1 cellular context compared by ENCODE assay signal in the genomic region with DNA sequence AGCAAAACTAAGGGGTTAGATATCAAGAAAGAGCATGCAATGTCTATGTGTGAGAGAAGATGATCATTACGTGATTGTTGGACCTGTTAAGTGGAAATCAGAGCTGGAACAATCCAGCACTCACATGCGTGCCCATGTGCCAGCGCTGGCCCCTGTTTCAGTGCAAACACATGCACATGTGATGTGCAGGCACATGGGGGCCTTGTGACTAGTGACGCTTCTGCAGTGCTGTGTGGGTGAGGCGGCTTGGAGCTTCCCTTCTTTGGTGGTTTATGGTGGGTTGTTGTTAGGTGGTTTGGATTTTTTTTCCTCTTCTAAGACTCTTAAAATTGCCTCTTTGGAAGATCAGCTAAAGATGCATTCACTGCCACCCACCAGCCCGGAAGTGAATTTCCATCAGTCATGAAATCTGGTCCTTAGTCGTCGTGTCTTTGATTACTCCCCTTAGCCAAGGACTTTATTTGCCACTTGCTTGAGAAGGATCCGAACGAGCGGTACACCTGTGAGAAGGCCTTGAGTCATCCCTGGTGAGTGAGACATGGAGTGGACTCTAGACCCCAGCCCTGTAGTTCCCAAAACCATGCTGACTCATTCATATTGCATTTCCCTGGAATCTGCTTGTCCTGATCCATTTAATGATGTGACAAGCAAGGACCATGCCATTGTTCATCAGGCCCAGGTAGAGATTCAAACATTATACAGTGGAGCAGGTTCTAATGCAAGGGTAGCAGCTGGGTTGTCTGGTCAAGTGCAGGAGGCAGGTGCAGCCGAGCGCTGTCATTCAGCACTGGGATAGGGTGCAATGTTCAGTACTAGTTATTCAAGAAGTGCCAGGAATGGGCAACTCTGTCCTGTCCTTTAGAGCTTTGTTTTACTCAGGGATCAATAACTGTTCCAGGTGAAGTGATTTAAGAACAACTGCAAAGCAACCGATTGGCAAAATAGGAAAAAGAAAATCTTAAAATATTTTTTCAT.
TF ChIP-seq lines count a peak whose summit lies in the region.

No MANE protein-coding gene starts in this region.

TF ChIP-seq in HepG2, 621 proteins besides CTCF, POLR2A, EP300 and RAD21:
- no peak for TF ChIP-seq HMG20A (CRISPR knock-in tag; IDR thresholded peaks at IDR 0.05; ENCODE audit: borderline replicate concordance)
- peak in 1 of 2 experiments; percentile 2; a peak in 1 of 4 replicates for TF ChIP-seq MAFK (conservative IDR thresholded peaks at IDR 0.05 in 1 of 2, IDR thresholded peaks at IDR 0.05 in 1 of 2; ENCODE audit: low read length in 2 of 2)
- TF ChIP-seq, protein P1, sequence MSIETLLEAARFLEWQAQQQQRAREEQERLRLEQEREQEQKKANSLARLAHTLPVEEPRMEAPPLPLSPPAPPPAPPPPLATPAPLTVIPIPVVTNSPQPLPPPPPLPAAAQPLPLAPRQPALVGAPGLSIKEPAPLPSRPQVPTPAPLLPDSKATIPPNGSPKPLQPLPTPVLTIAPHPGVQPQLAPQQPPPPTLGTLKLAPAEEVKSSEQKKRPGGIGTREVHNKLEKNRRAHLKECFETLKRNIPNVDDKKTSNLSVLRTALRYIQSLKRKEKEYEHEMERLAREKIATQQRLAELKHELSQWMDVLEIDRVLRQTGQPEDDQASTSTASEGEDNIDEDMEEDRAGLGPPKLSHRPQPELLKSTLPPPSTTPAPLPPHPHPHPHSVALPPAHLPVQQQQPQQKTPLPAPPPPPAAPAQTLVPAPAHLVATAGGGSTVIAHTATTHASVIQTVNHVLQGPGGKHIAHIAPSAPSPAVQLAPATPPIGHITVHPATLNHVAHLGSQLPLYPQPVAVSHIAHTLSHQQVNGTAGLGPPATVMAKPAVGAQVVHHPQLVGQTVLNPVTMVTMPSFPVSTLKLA (IDR thresholded peaks at IDR 0.05): 0 out of 2 replicates have a peak, but pooled peaks have one; percentile 16
